Comparison of ENCODE assay signal across 19 cellular contexts in the genomic region with DNA sequence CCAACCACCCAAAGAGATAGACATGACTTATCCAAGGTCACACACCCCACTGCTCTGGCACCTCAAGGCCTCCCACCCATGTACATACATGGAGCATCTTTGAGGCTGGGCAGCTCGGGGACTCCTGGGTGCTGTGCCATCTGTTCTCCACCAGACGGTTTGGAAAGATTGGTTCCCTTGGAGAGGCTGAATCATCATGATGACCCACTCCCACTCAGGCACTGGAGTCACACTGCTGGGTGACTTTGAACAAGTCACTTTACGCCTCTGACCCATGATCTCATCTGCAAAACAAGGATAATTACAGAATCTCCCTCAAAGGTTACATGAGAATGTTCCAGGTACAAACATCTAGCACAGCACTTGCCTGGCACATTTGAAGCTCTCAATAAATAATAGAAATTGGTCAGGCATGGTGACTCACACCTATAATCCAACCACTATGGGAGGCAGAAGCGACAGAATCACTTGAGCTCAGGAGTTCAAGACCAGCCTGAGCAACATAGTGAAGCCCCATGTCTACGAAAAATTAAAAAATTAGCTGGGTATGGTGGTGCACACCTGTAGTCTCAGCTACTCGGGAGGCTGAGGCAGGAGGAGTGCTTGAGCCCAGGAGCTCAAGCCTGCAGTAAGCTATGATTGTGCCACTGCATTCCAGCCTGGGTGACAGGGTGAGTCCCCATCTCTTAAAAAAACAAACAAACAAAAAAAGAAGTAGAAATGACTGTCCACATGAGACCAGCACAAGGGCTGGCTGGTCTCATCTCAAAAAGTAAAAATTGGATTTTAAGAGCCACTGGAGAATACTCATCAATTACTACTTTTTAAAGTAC.
DNase-seq lines count a peak whose midpoint lies in the region; ATAC-seq and TF ChIP-seq lines count a peak whose summit lies in the region.
"Had no signal": no experiment of that assay in that cellular context is flagged by ENCODE, and none has a peak within 500 bp of the region (broad histone marks: within the 10 kb centered on the region; RNA-seq: fewer than 3 reads in every experiment).

No MANE protein-coding gene starts in this region.

- no peak overlapping the region for H2AFZ ChIP-seq in GM23248

- peak overlapping the region; percentile 80 to 96 (median 91); a peak in 21 of 22 replicates for H3K4me2 ChIP-seq in BLaER1 treated with 17β-estradiol and CSF1 and Interleukin-3, amounts not matched to agents 10 nM and 100 nM
- H3K4me2 ChIP-seq in GM23248 (ENCODE audit: unreplicated experiment) = no peak overlapping the region

- H3K27ac Mint-ChIP-seq in activated T-helper 17 cell treated with anti-CD3 and anti-CD28 coated beads, Interleukin-2, amount 50 U/mL, for 72 hours = no peak overlapping the region
- H3K27ac Mint-ChIP-seq in activated CD4-positive, alpha-beta T cell treated with anti-CD3 and anti-CD28 coated beads, Interleukin-2, amount 10 ng/mL, durations not matched to agents 24 days and 14 days = no peak overlapping the region
- H3K27ac Mint-ChIP-seq: T-helper 17 cell had no signal

- H3K27me3 Mint-ChIP-seq in activated T-helper 17 cell treated with anti-CD3 and anti-CD28 coated beads, Interleukin-2, amount 50 U/mL, for 72 hours = peaks cover 44% of the 10 kb centered on the region
- H3K27me3 Mint-ChIP-seq in activated CD4-positive, alpha-beta T cell treated with anti-CD3 and anti-CD28 coated beads, Interleukin-2, amount 10 ng/mL, durations not matched to agents 24 days and 14 days = peaks cover 48% of the 10 kb centered on the region

- peak overlapping the region; percentile 66 for H3K27ac ChIP-seq in A673 (ENCODE audit: low read depth, low read length, poor library complexity, severe bottlenecking)
- peak overlapping the region in 9 of 11 experiments; percentile 58 to 85 (median 82); a peak in 17 of 22 replicates for H3K27ac ChIP-seq in BLaER1 treated with 17β-estradiol and CSF1 and Interleukin-3, amounts not matched to agents 10 nM and 100 nM
- no peak overlapping the region for H3K27ac ChIP-seq in GM23248
- H3K27ac ChIP-seq: HL-60 had no signal

- H3K27me3 ChIP-seq in A673 (replicated peaks; ENCODE audit: insufficient read depth, low read depth, low read length, poor library complexity) = no peaks in the 10 kb centered on the region
- H3K27me3 ChIP-seq in BLaER1 treated with 17β-estradiol and CSF1 and Interleukin-3, amounts not matched to agents 10 nM and 100 nM = no peaks in the 10 kb centered on the region
- H3K27me3 ChIP-seq in GM23248 (replicated peaks; ENCODE audit: insufficient read depth) = peaks cover 29% of the 10 kb centered on the region

- 38 to 47% methylated on average over 6 of the region's 6 CpGs for WGBS in GM23248 (ENCODE audit: low coverage in 1 of 2, low lambda C conversion rate in 2 of 2, missing lambda C conversion rate in 2 of 2), 2 experiments

- peaks cover 54% of the 10 kb centered on the region for H3K4me1 ChIP-seq in A673 (ENCODE audit: insufficient read depth, low read length, poor library complexity, severe bottlenecking)
- H3K4me1 ChIP-seq in BLaER1 treated with 17β-estradiol and CSF1 and Interleukin-3, amounts not matched to agents 10 nM and 100 nM = peaks cover 45 to 84% (median 79%) of the 10 kb centered on the region in 10 experiments
- no peaks in the 10 kb centered on the region for H3K4me1 ChIP-seq in GM23248 (ENCODE audit: insufficient read depth)

- no peak for TF ChIP-seq CTCF in A673 (conservative IDR thresholded peaks at IDR 0.05; ENCODE audit: low read depth, low read length)

- H3K9me2 ChIP-seq in GM23248 (ENCODE audit: insufficient read depth) = no peaks in the 10 kb centered on the region

- no peaks in the 10 kb centered on the region for H3K9me3 Mint-ChIP-seq in activated T-helper 17 cell treated with anti-CD3 and anti-CD28 coated beads, Interleukin-2, amount 50 U/mL, for 72 hours
- no peaks in the 10 kb centered on the region for H3K9me3 Mint-ChIP-seq in activated CD4-positive, alpha-beta T cell treated with anti-CD3 and anti-CD28 coated beads, Interleukin-2, amount 10 ng/mL, durations not matched to agents 24 days and 14 days

- H3K4me1 Mint-ChIP-seq in activated T-helper 17 cell treated with anti-CD3 and anti-CD28 coated beads, Interleukin-2, amount 50 U/mL, for 72 hours = no peaks in the 10 kb centered on the region
- H3K4me1 Mint-ChIP-seq in activated CD4-positive, alpha-beta T cell treated with anti-CD3 and anti-CD28 coated beads, Interleukin-2, amount 10 ng/mL, durations not matched to agents 24 days and 14 days = no peaks in the 10 kb centered on the region
- H3K4me1 Mint-ChIP-seq: T-helper 17 cell had no signal

- no peaks in the 10 kb centered on the region for H3K9me3 ChIP-seq in A673 (ENCODE audit: low read depth, low read length, poor library complexity, severe bottlenecking)
- H3K9me3 ChIP-seq in BLaER1 treated with 17β-estradiol and CSF1 and Interleukin-3, amounts not matched to agents 10 nM and 100 nM (replicated peaks in 1 of 11) = no peaks in the 10 kb centered on the region
- H3K9me3 ChIP-seq in GM23248 (ENCODE audit: low read depth) = no peaks in the 10 kb centered on the region

- CTCF ChIA-PET in A673 (lab: Charles Lee) = no interaction called here

- H3K36me3 ChIP-seq in A673 (ENCODE audit: insufficient read depth, low read length, poor library complexity, severe bottlenecking) (no peaks in the 10 kb centered on the region), GM23248 (ENCODE audit: low read depth) (no peaks in the 10 kb centered on the region)
- H3K36me3 ChIP-seq in BLaER1 treated with 17β-estradiol and CSF1 and Interleukin-3, amounts not matched to agents 10 nM and 100 nM = no peaks in the 10 kb centered on the region

- no TSS peak for BruUV-seq in A673 (replicated peaks; lab: Mats Ljungman, UMichigan)

- in situ Hi-C loops in GM23248 (cut with MboI) = no loop called here

- no peaks in the 10 kb centered on the region for H3K36me3 Mint-ChIP-seq in activated T-helper 17 cell treated with anti-CD3 and anti-CD28 coated beads, Interleukin-2, amount 50 U/mL, for 72 hours (ENCODE audit: low read depth)
- H3K36me3 Mint-ChIP-seq in activated CD4-positive, alpha-beta T cell treated with anti-CD3 and anti-CD28 coated beads, Interleukin-2, amount 10 ng/mL, durations not matched to agents 24 days and 14 days (ENCODE audit: low read depth) = no peaks in the 10 kb centered on the region

- H3K4me3 ChIP-seq in A673 (ENCODE audit: low read depth, low read length, poor library complexity, severe bottlenecking) (no peak overlapping the region), GM23248 (no peak overlapping the region)
- H3K4me3 ChIP-seq in BLaER1 treated with 17β-estradiol and CSF1 and Interleukin-3, amounts not matched to agents 10 nM and 100 nM = peak overlapping the region in 1 of 10 experiments; percentile 45; a peak in 1 of 20 replicates

- POLR2A ChIA-PET in A673 (lab: Charles Lee; ENCODE audit: low non-redundant PET) = interaction anchor here (0.6 kb wide), 1 partner anchor 9 kb away, joined by 3 read pairs; no protein-coding TSS in a partner anchor

- peak overlapping the region in 4 of 11 experiments; percentile 54 to 71 (median 68); a peak in 3 of 22 replicates for H3K9ac ChIP-seq in BLaER1 treated with 17β-estradiol and CSF1 and Interleukin-3, amounts not matched to agents 10 nM and 100 nM
- H3K9ac ChIP-seq in GM23248 = no peak overlapping the region

- H4K20me1 ChIP-seq in BLaER1 treated with 17β-estradiol and CSF1 and Interleukin-3, amounts not matched to agents 10 nM and 100 nM = no peaks in the 10 kb centered on the region
- H4K20me1 ChIP-seq in GM23248 (ENCODE audit: insufficient read depth) = no peaks in the 10 kb centered on the region

- H3K4me3 Mint-ChIP-seq in activated T-helper 17 cell treated with anti-CD3 and anti-CD28 coated beads, Interleukin-2, amount 50 U/mL, for 72 hours = no peak overlapping the region
- H3K4me3 Mint-ChIP-seq in activated CD4-positive, alpha-beta T cell treated with anti-CD3 and anti-CD28 coated beads, Interleukin-2, amount 10 ng/mL, durations not matched to agents 24 days and 14 days = no peak overlapping the region
- H3K4me3 Mint-ChIP-seq: T-helper 17 cell had no signal

- H3K79me2 ChIP-seq in GM23248 (ENCODE audit: insufficient read depth) = no peaks in the 10 kb centered on the region

- peak; percentile 29 for ATAC-seq in activated T-helper 17 cell treated with anti-CD3 and anti-CD28 coated beads, Interleukin-2, amount 50 U/mL, for 72 hours (replicated peaks)
- ATAC-seq: PC-3, T-helper 17 cell had no signal

- intact Hi-C loops in A673 (cut with micrococcal nuclease; ENCODE audit: unreplicated experiment) = no loop called here
- intact Hi-C loops in activated CD4-positive, alpha-beta T cell treated with anti-CD3 and anti-CD28 coated beads, Interleukin-2, amount 10 ng/mL, durations not matched to agents 24 days and 14 days (cut with micrococcal nuclease) = no loop called here

- DNase-seq in A673 (ENCODE audit: low spot score) (peak; percentile 24), NCI-H2171 (lab: John Stamatoyannopoulos, UW) (peak; percentile 31), GM23248 (no peak), DMS114 treated with DMSO at 0.1 percent for 48 hours (lab: John Stamatoyannopoulos, UW; ENCODE audit: unreplicated experiment) (no peak)
- no peak for DNase-seq in activated CD4-positive, alpha-beta T cell treated with anti-CD3 and anti-CD28 coated beads for 48 hours
- DNase-seq in activated CD4-positive, alpha-beta T cell treated with anti-CD3 and anti-CD28 coated beads, Interleukin-2, amount 10 ng/mL, durations not matched to agents 24 days and 14 days = no peak
- DNase-seq: ACHN, COR-L47, DMS79, MM.1S, NCI-H1092, NCI-H1436 treated with DMSO at 0.1 percent for 48 hours, NCI-H2081, NCI-H510A treated with DMSO at 0.1 percent for 48 hours, PC-3, T-helper 17 cell had no signal

- no peaks in the 10 kb centered on the region for H3F3A ChIP-seq in GM23248 (ENCODE audit: insufficient read depth)

Comparison
In these comparisons a context has a peak if more than half of its experiments do, and no peak if none do; other contexts are left out.
1. DNase-seq: peak in A673 (single experiment) and NCI-H2171 (single experiment); none in GM23248 (single experiment), DMS114 treated with DMSO at 0.1 percent for 48 hours (single experiment), activated CD4-positive, alpha-beta T cell treated with anti-CD3 and anti-CD28 coated beads for 48 hours (single experiment) and activated CD4-positive, alpha-beta T cell treated with anti-CD3 and anti-CD28 coated beads, Interleukin-2, amount 10 ng/mL, durations not matched to agents 24 days and 14 days (single experiment).